ENCODE assay signal across 1 cellular context in the genomic region with DNA sequence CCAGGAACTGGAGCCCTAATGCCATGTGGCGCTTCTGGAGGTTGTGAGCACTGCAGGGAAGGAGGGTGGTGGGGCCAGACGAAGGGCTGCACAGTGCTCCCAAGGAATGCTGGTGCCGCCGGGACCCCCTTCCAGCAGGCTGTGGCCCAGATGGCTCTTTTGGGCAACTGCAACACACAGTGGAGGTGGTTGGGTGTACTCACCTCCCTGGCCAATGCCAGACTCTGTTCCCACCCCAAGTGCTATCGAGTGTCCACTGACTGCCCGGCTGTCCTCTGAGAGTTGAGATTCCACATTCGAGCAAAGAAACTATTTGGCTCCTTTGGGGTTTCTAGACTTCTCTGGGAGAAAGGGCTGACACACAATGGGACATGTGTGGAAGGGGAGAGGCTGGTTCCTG.
TF ChIP-seq lines count a peak whose summit lies in the region.

No MANE protein-coding gene starts in this region.

TF ChIP-seq in IMR-90, 13 proteins besides CTCF, POLR2A, EP300 and RAD21 (continued from another document):
- TF ChIP-seq, protein P1, sequence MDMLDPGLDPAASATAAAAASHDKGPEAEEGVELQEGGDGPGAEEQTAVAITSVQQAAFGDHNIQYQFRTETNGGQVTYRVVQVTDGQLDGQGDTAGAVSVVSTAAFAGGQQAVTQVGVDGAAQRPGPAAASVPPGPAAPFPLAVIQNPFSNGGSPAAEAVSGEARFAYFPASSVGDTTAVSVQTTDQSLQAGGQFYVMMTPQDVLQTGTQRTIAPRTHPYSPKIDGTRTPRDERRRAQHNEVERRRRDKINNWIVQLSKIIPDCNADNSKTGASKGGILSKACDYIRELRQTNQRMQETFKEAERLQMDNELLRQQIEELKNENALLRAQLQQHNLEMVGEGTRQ (IDR thresholded peaks at IDR 0.05; ENCODE audit: low read depth, low read length) = no peak
- no peak for TF ChIP-seq CHD1 (IDR thresholded peaks at IDR 0.05; ENCODE audit: low read depth, low read length)
- TF ChIP-seq, protein P2, sequence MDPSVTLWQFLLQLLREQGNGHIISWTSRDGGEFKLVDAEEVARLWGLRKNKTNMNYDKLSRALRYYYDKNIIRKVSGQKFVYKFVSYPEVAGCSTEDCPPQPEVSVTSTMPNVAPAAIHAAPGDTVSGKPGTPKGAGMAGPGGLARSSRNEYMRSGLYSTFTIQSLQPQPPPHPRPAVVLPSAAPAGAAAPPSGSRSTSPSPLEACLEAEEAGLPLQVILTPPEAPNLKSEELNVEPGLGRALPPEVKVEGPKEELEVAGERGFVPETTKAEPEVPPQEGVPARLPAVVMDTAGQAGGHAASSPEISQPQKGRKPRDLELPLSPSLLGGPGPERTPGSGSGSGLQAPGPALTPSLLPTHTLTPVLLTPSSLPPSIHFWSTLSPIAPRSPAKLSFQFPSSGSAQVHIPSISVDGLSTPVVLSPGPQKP (IDR thresholded peaks at IDR 0.05; ENCODE audit: borderline replicate concordance, low read depth, low read length) = no peak
